ENCODE assay signal across 1 cellular context in the genomic region with DNA sequence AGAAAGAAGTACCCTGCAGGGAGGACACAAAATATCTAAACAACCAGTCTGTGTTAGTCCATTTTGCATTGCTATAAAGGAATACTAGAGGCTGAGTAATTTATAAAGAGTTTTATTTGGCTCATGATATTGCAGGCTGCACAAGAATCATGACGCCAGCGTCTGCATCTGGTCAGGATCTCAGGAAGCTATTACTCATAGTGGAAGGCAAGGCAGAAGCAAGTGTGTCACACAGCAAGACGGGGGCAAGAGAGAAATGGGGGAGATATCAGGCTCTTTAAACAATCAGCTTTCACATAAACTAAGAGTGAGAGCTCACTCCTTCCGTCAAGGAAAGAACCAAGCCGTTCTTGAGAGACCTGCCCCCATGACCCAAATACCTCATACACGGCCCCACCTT.
TF ChIP-seq lines count a peak whose summit lies in the region.

No MANE protein-coding gene starts in this region.

TF ChIP-seq in IMR-90, 13 proteins besides CTCF, POLR2A, EP300 and RAD21 (continued from another document):
- TF ChIP-seq USF2 (IDR thresholded peaks at IDR 0.05; ENCODE audit: low read depth, low read length) (no peak), BHLHE40 (IDR thresholded peaks at IDR 0.05; ENCODE audit: low read depth, low read length) (no peak), CEBPB (IDR thresholded peaks at IDR 0.05; ENCODE audit: low read depth, low read length) (no peak), FOS (IDR thresholded peaks at IDR 0.05; ENCODE audit: low read depth, low read length) (no peak), RCOR1 (IDR thresholded peaks at IDR 0.05; ENCODE audit: insufficient replicate concordance, low read length) (no peak), MAZ (IDR thresholded peaks at IDR 0.05; ENCODE audit: borderline replicate concordance, low read depth, low read length) (no peak), MXI1 (IDR thresholded peaks at IDR 0.05; ENCODE audit: borderline replicate concordance, low read depth, low read length) (no peak), MAFK (IDR thresholded peaks at IDR 0.05; ENCODE audit: low read depth, low read length) (no peak), ELK1 (IDR thresholded peaks at IDR 0.05; ENCODE audit: borderline replicate concordance, low read depth, low read length) (no peak), NFE2L2 (IDR thresholded peaks at IDR 0.05; ENCODE audit: low read depth, low read length) (no peak)
